In genomic region chr6:169016758-169017157, GRCh38 we compare ENCODE assay signal across 34 cellular contexts.
"Had no signal": no experiment of that assay in that cellular context is flagged by ENCODE, and none has a peak within 500 bp of the region (broad histone marks: within the 10 kb centered on the region; RNA-seq: fewer than 3 reads in every experiment).

No MANE protein-coding gene starts in this region.

- H3K27ac ChIP-seq: KMS-11 had no signal

- H3K36me3 ChIP-seq: MG63 had no signal

- DNase-seq: Karpas-422, Kasumi-1, MG63, MM.1S, MV-4-11, NCI-H1048, NCI-H1092, NCI-H1092 treated with DMSO at 0.1 percent for 48 hours, NCI-H1105, NCI-H1105 treated with DMSO at 0.1 percent for 48 hours, NCI-H1417, NCI-H1417 treated with DMSO at 0.1 percent for 48 hours, NCI-H1436, NCI-H1436 treated with DMSO at 0.1 percent for 48 hours, NCI-H146, NCI-H1694, NCI-H1694 treated with DMSO at 0.1 percent for 48 hours, NCI-H187, NCI-H187 treated with DMSO at 0.1 percent for 48 hours, NCI-H1930, NCI-H2029, NCI-H2029 treated with DMSO at 0.1 percent for 48 hours, NCI-H2081, NCI-H2081 treated with DMSO at 0.1 percent for 48 hours, NCI-H2107, NCI-H2171, NCI-H2171 treated with DMSO at 0.1 percent for 48 hours, NCI-H2227 treated with DMSO at 0.1 percent for 48 hours, NCI-H226, NCI-H345, NCI-H446, NCI-H446 treated with DMSO at 0.1 percent for 48 hours, NCI-H510A had no signal

- H3K4me3 ChIP-seq: MG63 had no signal
